ENCODE assay signal across 23 cellular contexts in the genomic region with DNA sequence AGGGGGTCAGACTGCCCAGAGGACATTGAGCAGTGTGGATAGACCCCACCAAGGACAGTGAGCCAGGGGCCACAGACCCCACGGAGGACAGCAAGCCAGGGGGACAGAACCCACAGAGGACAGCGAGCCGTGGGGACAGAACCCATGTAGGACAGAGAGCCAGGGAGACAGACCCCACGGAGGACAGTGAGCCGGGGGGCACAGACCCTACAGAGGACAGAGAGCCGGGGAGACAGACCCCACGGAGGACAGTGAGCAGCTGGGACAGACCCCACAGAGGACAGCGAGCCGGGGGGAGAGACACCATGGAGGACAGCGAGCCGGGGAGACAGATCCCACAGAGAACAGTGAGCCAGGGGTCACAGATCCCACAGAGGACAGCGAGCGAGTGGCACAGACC. TPM values are rescaled to one million over a fixed set of nuclear protein-coding genes. Genes with fewer than 3 reads are reported as not detected.
DNase-seq lines count a peak whose midpoint lies in the region; ATAC-seq, FAIRE-seq and TF ChIP-seq lines count a peak whose summit lies in the region.
"Had no signal": no experiment of that assay in that cellular context is flagged by ENCODE, and none has a peak within 500 bp of the region (broad histone marks: within the 10 kb centered on the region; RNA-seq: fewer than 3 reads in every experiment).

No MANE protein-coding gene starts in this region.

- WGBS in K562 (ENCODE audit: insufficient coverage, low coverage, missing lambda C conversion rate), result 55% methylated on average over 12 of the region's 13 CpGs
- 83 to 89% (median 85%) methylated on average over 13 of the region's 13 CpGs for WGBS in spleen, 5 donors

- H3K4me2 ChIP-seq in K562 (ENCODE audit: insufficient read depth, low read length), result no peak overlapping the region
- H3K4me2 ChIP-seq: BLaER1, KMS-11 had no signal

- peaks cover 23% of the 10 kb centered on the region for H4K20me1 ChIP-seq in K562 (replicated peaks; ENCODE audit: control insufficient read depth, insufficient read depth, low read length)

- peak; percentile 17 for DNase-seq in activated CD4-positive, CD25-positive, alpha-beta regulatory T cell treated with anti-CD3 and anti-CD28 coated beads, Interleukin-2, amount 50 U/mL, for 72 hours
- DNase-seq in activated CD4-positive, CD25-positive, alpha-beta regulatory T cell (lab: John Stamatoyannopoulos, UW), result no peak
- DNase-seq in K562 (ENCODE audit: extremely low read depth in 1 of 4, low spot score in 3 of 4) (no peak), mesenteric fat pad (ENCODE audit: low spot score) (peak; percentile 51), spleen (peak; percentile 51), nucleus accumbens (lab: John Stamatoyannopoulos, UW) (no peak), NCI-H2196 treated with DMSO at 0.1 percent for 48 hours (lab: John Stamatoyannopoulos, UW; ENCODE audit: unreplicated experiment) (no peak)
- DNase-seq: ACHN; CD4-positive, alpha-beta T cell; COR-L47; DMS79; NCI-H1105; NCI-H146; NCI-H2029; NCI-H526; OCI-M1 had no signal

- peaks cover 0 to 33% of the 10 kb centered on the region in 2 experiments; a peak in 2 of 5 replicates for H3K4me1 ChIP-seq in K562 (replicated peaks in 1 of 2; ENCODE audit: control insufficient read depth in 2 of 2, insufficient read depth in 2 of 2, low read length in 2 of 2)
- H3K4me1 ChIP-seq in spleen, result no peaks in the 10 kb centered on the region

- TF ChIP-seq CTCF in K562 (IDR thresholded peaks at IDR 0.05 in 2 of 3, conservative IDR thresholded peaks at IDR 0.05 in 1 of 3; ENCODE audit: insufficient read depth in 2 of 3, low read depth in 1 of 3, low read length in 3 of 3) (no peak), spleen (IDR thresholded peaks at IDR 0.05 in 8 of 11, conservative IDR thresholded peaks at IDR 0.05 in 3 of 11) (no peak)

- H3K4me3 ChIP-seq in K562 (no peak overlapping the region), spleen (no peak overlapping the region)
- H3K4me3 ChIP-seq: BLaER1 had no signal

- H3K27ac ChIP-seq in K562 (ENCODE audit: extremely low read depth, low read depth, low read length), result no peak overlapping the region
- H3K27ac ChIP-seq in spleen, result no peak overlapping the region
- H3K27ac ChIP-seq: 22Rv1, BLaER1, KMS-11 had no signal

- CTCF ChIA-PET in K562 (lab: Yijun Ruan, JAX; ENCODE audit: low intra/inter-chr PET ratio), result no interaction called here

- H3K27me3 ChIP-seq in K562 (ENCODE audit: control insufficient read depth in 2 of 2, insufficient read depth in 2 of 2, low read length in 2 of 2) (peaks cover 24 to 39% of the 10 kb centered on the region in 2 experiments), spleen (replicated peaks in 1 of 7) (peaks cover 0 to 40% (median 3%) of the 10 kb centered on the region in 7 donors)
- H3K27me3 ChIP-seq: BLaER1 had no signal

- FAIRE-seq in K562 (lab: Jason Lieb, UNC), result no peak
- FAIRE-seq: H54, RCC 7860 had no signal

- H3K79me2 ChIP-seq in K562 (ENCODE audit: control insufficient read depth, insufficient read depth, low read length), result no peaks in the 10 kb centered on the region

- no peak overlapping the region for H3K9ac ChIP-seq in K562 (ENCODE audit: insufficient read depth in 1 of 2, low read depth in 2 of 2, low read length in 2 of 2)
- H3K9ac ChIP-seq: BLaER1, KMS-11 had no signal

- no peaks in the 10 kb centered on the region for H3K9me3 ChIP-seq in K562 (replicated peaks; ENCODE audit: control insufficient read depth, insufficient read depth, low read depth, low read length)
- H3K9me3 ChIP-seq in spleen, result no peaks in the 10 kb centered on the region
- H3K9me3 ChIP-seq: BLaER1 had no signal

- no TSS peak for BruUV-seq in K562 (replicated peaks; lab: Mats Ljungman, UMichigan)

- in situ Hi-C loops in K562 (cut with MboI), result no loop called here

- H3K36me3 ChIP-seq in K562 (ENCODE audit: control insufficient read depth, insufficient read depth, low read length) (no peaks in the 10 kb centered on the region), spleen (peaks cover 0 to 8% (median 0%) of the 10 kb centered on the region in 6 donors)
- H3K36me3 ChIP-seq: BLaER1 had no signal

- no peaks in the 10 kb centered on the region for H3K9me1 ChIP-seq in K562 (ENCODE audit: control insufficient read depth, insufficient read depth, low read length)

- H2AFZ ChIP-seq in K562 (ENCODE audit: low read depth, low read length), result no peak overlapping the region

- TF ChIP-seq POLR2A in K562 (conservative IDR thresholded peaks at IDR 0.05) (no peak), spleen (IDR thresholded peaks at IDR 0.05) (no peak)

- intact Hi-C loops in K562 (cut with micrococcal nuclease), result loop anchor here (10.0 kb wide), 1 partner anchor 179 kb away; no protein-coding TSS in a partner anchor
- intact Hi-C loops in spleen (cut with DNase I; ENCODE audit: low total_unique reads), result no loop called here

- ATAC-seq in K562 (no peak), HG02840 (IDR thresholded peaks at IDR 0.05; ENCODE audit: low FRiP score, unreplicated experiment) (no peak)
- ATAC-seq: Right ventricle myocardium inferior had no signal

- POLR2A ChIA-PET in K562 (lab: Yijun Ruan, JAX), result interaction anchor here (0.7 kb wide), 1 partner anchor 153 kb away, joined by 4 read pairs; no protein-coding TSS in a partner anchor

- TF ChIP-seq RAD21 in K562 (CRISPR knock-in tag; conservative IDR thresholded peaks at IDR 0.05 in 1 of 2, IDR thresholded peaks at IDR 0.05 in 1 of 2), result no peak

- TF ChIP-seq EP300 in K562 (IDR thresholded peaks at IDR 0.05; ENCODE audit: low read length), result no peak

TF ChIP-seq in K562, 482 proteins besides CTCF, POLR2A, EP300 and RAD21 (continues in another document):
- no peak for TF ChIP-seq HDAC2 (IDR thresholded peaks at IDR 0.05)

RNA-seq across cellular contexts. Expression of a gene that starts 3.4 kb away (rescaled TPM):
- 13.2 and 31.1 TPM in 2 replicates for total RNA-seq in K562 (2011; cell fraction: chromatin; rRNA removed; ENCODE audit: low replicate concordance)
- total RNA-seq in K562 (2011; cell fraction: nucleolus; rRNA removed), result 14.7 and 17.7 TPM in 2 replicates
- total RNA-seq in K562 (2011; cell fraction: nucleoplasm; rRNA removed), result 11.8 and 18.1 TPM in 2 replicates
- total RNA-seq in K562 (2014; rRNA removed) (0.20 and 1.5 TPM in 2 replicates), K562 (2014; rRNA removed; fragmentation: Illumina TruSeq; extraction: Trizol) (0.40 and 0.45 TPM in 2 replicates), K562 (2015; rRNA removed; fragmentation: Illumina TruSeq; extraction: Trizol) (0.29 and 0.30 TPM in 2 replicates), K562 (2021) (2.2 and 2.3 TPM in 2 replicates), mesenteric fat pad (11.0 TPM), spleen (10 to 100 TPM in 4 of 7 donors, 1 to 10 TPM in 3; 1.3 to 75.0 (median 10.5) TPM)
- polyA plus RNA-seq in K562 (2011; rRNA removed) (0.99 and 1.2 TPM in 2 replicates), K562 (2014; fragmentation: Illumina TruSeq; extraction: Trizol) (0.52 and 1.4 TPM in 2 replicates), K562 (2014; fragmentation: Nextera tagmentation; extraction: Ambion mirVana) (under 1 TPM; 0.07 to 0.21 TPM), K562 (2014; rRNA removed) (0.97 and 1.4 TPM in 2 replicates), spleen (1 to 10 TPM; 1.9 to 2.8 (median 2.1) TPM)
- polyA plus RNA-seq in K562 (2011; cell fraction: cytosol; rRNA removed), result 0.52 and 1.3 TPM in 2 replicates
- polyA plus RNA-seq in K562 (2011; cell fraction: nucleus; rRNA removed), result 6.0 and 14.9 TPM in 2 replicates
- 1.5 and 6.1 TPM in 2 replicates for polyA plus RNA-seq in K562 (2012)
- polyA minus RNA-seq in K562 (2011; rRNA and poly(A)+ RNA removed), result 0.81 and 1.1 TPM in 2 replicates
- 1.3 and 1.4 TPM in 2 replicates for polyA minus RNA-seq in K562 (2011; cell fraction: cytosol; rRNA and poly(A)+ RNA removed)
- polyA minus RNA-seq in K562 (2011; cell fraction: nucleus; rRNA and poly(A)+ RNA removed), result 2.3 and 4.4 TPM in 2 replicates

RNA-seq across cellular contexts. Expression of a gene that starts 38.4 kb away (rescaled TPM):
- 217 and 274 TPM in 2 replicates for total RNA-seq in K562 (2011; cell fraction: chromatin; rRNA removed; ENCODE audit: low replicate concordance)
- total RNA-seq in K562 (2011; cell fraction: nucleolus; rRNA removed), result 94.6 and 102 TPM in 2 replicates
- total RNA-seq in K562 (2011; cell fraction: nucleoplasm; rRNA removed), result 114 and 119 TPM in 2 replicates
- total RNA-seq in K562 (2014; rRNA removed) (52.8 and 58.5 TPM in 2 replicates), K562 (2014; rRNA removed; fragmentation: Illumina TruSeq; extraction: Trizol) (37.9 and 39.5 TPM in 2 replicates), K562 (2015; rRNA removed; fragmentation: Illumina TruSeq; extraction: Trizol) (43.1 and 44.9 TPM in 2 replicates), K562 (2021) (62.3 and 68.7 TPM in 2 replicates), mesenteric fat pad (38.2 TPM), spleen (10 to 100 TPM; 32.2 to 82.9 (median 39.7) TPM)
- polyA plus RNA-seq in K562 (2011; rRNA removed) (17.3 and 18.0 TPM in 2 replicates), K562 (2014; fragmentation: Illumina TruSeq; extraction: Trizol) (49.7 and 54.7 TPM in 2 replicates), K562 (2014; fragmentation: Nextera tagmentation; extraction: Ambion mirVana) (1 to 10 TPM; 2.4 to 3.7 TPM), K562 (2014; rRNA removed) (51.8 and 56.4 TPM in 2 replicates), spleen (10 to 100 TPM; 26.5 to 54.5 (median 38.6) TPM)
- polyA plus RNA-seq in K562 (2011; cell fraction: cytosol; rRNA removed), result 14.1 and 18.3 TPM in 2 replicates
- polyA plus RNA-seq in K562 (2011; cell fraction: nucleus; rRNA removed), result 96.2 and 143 TPM in 2 replicates
- polyA plus RNA-seq in K562 (2012), result 36.5 and 41.6 TPM in 2 replicates
- 23.4 and 26.6 TPM in 2 replicates for polyA minus RNA-seq in K562 (2011; rRNA and poly(A)+ RNA removed)
- 16.0 and 18.9 TPM in 2 replicates for polyA minus RNA-seq in K562 (2011; cell fraction: cytosol; rRNA and poly(A)+ RNA removed)
- polyA minus RNA-seq in K562 (2011; cell fraction: nucleus; rRNA and poly(A)+ RNA removed), result 54.1 and 62.2 TPM in 2 replicates

RNA-seq across cellular contexts. Expression of a gene that starts 38.5 kb away (rescaled TPM):
- 80.8 and 99.7 TPM in 2 replicates for total RNA-seq in K562 (2011; cell fraction: chromatin; rRNA removed; ENCODE audit: low replicate concordance)
- total RNA-seq in K562 (2011; cell fraction: nucleolus; rRNA removed), result 42.2 and 50.7 TPM in 2 replicates
- total RNA-seq in K562 (2011; cell fraction: nucleoplasm; rRNA removed), result 38.0 and 41.1 TPM in 2 replicates
- total RNA-seq in K562 (2014; rRNA removed), result 48.2 and 68.7 TPM in 2 replicates
- total RNA-seq in K562 (2014; rRNA removed; fragmentation: Illumina TruSeq; extraction: Trizol), result 55.2 and 56.8 TPM in 2 replicates
- total RNA-seq in K562 (2015; rRNA removed; fragmentation: Illumina TruSeq; extraction: Trizol), result 45.1 and 50.8 TPM in 2 replicates
- 50.0 and 53.2 TPM in 2 replicates for total RNA-seq in K562 (2021)
- polyA plus RNA-seq in K562 (2011; rRNA removed), result 93.2 and 116 TPM in 2 replicates
- polyA plus RNA-seq in K562 (2011; cell fraction: cytosol; rRNA removed), result 35.6 and 39.2 TPM in 2 replicates
- 107 and 115 TPM in 2 replicates for polyA plus RNA-seq in K562 (2011; cell fraction: nucleus; rRNA removed)
- 39.7 and 46.2 TPM in 2 replicates for polyA plus RNA-seq in K562 (2012)
- polyA plus RNA-seq in K562 (2014; fragmentation: Illumina TruSeq; extraction: Trizol), result 62.6 and 73.0 TPM in 2 replicates
- 10 to 100 TPM; 24.1 to 28.9 TPM for polyA plus RNA-seq in K562 (2014; fragmentation: Nextera tagmentation; extraction: Ambion mirVana)
- polyA plus RNA-seq in K562 (2014; rRNA removed), result 65.2 and 73.4 TPM in 2 replicates
- polyA minus RNA-seq in K562 (2011; rRNA and poly(A)+ RNA removed), result 74.7 and 79.6 TPM in 2 replicates
- 37.0 and 47.0 TPM in 2 replicates for polyA minus RNA-seq in K562 (2011; cell fraction: cytosol; rRNA and poly(A)+ RNA removed)
- polyA minus RNA-seq in K562 (2011; cell fraction: nucleus; rRNA and poly(A)+ RNA removed), result 20.7 and 35.1 TPM in 2 replicates
- 1.2 TPM for total RNA-seq in mesenteric fat pad
- 1 to 10 TPM; 1.0 to 5.4 (median 2.1) TPM for total RNA-seq in spleen
- polyA plus RNA-seq in spleen, result 1 to 10 TPM; 1.2 to 3.4 (median 2.6) TPM

Comparison
In these comparisons a context has a peak if more than half of its experiments do, and no peak if none do; other contexts are left out.
1. DNase-seq: peak in activated CD4-positive, CD25-positive, alpha-beta regulatory T cell treated with anti-CD3 and anti-CD28 coated beads, Interleukin-2, amount 50 U/mL, for 72 hours (single experiment), mesenteric fat pad (single experiment) and spleen (single experiment); none in activated CD4-positive, CD25-positive, alpha-beta regulatory T cell (0 of 4), K562 (0 of 4), nucleus accumbens (0 of 56) and NCI-H2196 treated with DMSO at 0.1 percent for 48 hours (single experiment).
2. RNA of a gene that starts 38.5 kb away (total RNA-seq): 38.0 to 99.7 TPM in K562; 1.0 to 5.4 TPM in spleen and 1.2 TPM in mesenteric fat pad (single experiment); every median in the first group is over 4 times any median in the second.